ENCODE assay signal across 15 cellular contexts in the genomic region with DNA sequence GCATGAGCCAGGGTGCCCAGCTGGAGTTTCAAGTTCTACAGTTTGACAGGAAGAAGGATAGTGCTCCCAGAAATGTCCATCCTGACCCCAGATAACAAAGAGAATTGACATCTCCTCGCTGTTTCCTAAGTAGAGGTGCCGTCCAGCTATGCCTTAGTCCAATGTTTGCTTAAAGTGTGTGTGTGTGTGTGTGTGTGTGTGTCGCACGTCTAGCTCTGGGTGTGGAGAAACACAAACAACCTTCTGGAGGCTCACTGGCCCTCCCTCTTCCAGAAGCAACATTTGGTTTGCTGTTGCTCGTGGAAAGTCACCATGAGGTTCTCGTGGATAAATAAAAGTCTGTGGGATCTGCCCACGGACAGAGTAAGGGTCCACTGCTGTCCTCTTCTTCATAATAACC. TPM values are rescaled to one million over a fixed set of nuclear protein-coding genes. Genes with fewer than 3 reads are reported as not detected.
DNase-seq lines count a peak whose midpoint lies in the region; ATAC-seq and TF ChIP-seq lines count a peak whose summit lies in the region.
"Had no signal": no experiment of that assay in that cellular context is flagged by ENCODE, and none has a peak within 500 bp of the region (broad histone marks: within the 10 kb centered on the region; RNA-seq: fewer than 3 reads in every experiment).

No MANE protein-coding gene starts in this region.

- peak overlapping the region in 4 of 5 donors; percentile 59 to 75 (median 72) for H3K9ac ChIP-seq in subcutaneous abdominal adipose tissue (ENCODE audit: low read length in 5 of 5)

- no peak overlapping the region for H3K27ac Mint-ChIP-seq in endothelial cell (ENCODE audit: unreplicated experiment)
- H3K27ac Mint-ChIP-seq in natural killer cell = no peak overlapping the region
- H3K27ac Mint-ChIP-seq: activated CD4-positive, alpha-beta T cell treated with anti-CD3 and anti-CD28 coated beads, Interleukin-2, amount 10 ng/mL, durations not matched to agents 7 days and 5 days had no signal

- intact Hi-C loops in dorsolateral prefrontal cortex (cut with DNase I) = no loop called here
- intact Hi-C loops in lower lobe of right lung (cut with DNase I) = no loop called here
- intact Hi-C loops in natural killer cell (cut with micrococcal nuclease) = no loop called here

- H3K27ac ChIP-seq in dorsolateral prefrontal cortex (peak overlapping the region in 31 of 59 donors; percentile 9 to 84 (median 69)), lower lobe of right lung (peak overlapping the region; percentile 86), subcutaneous abdominal adipose tissue (ENCODE audit: low read depth, low read length) (peak overlapping the region; percentile 97)

- H3K4me3 Mint-ChIP-seq in endothelial cell (ENCODE audit: unreplicated experiment) = no peak overlapping the region
- no peak overlapping the region for H3K4me3 Mint-ChIP-seq in natural killer cell
- H3K4me3 Mint-ChIP-seq: activated CD4-positive, alpha-beta T cell treated with anti-CD3 and anti-CD28 coated beads, Interleukin-2, amount 10 ng/mL, durations not matched to agents 7 days and 5 days; brain; naive B cell had no signal

- H3K36me3 Mint-ChIP-seq in endothelial cell (ENCODE audit: low read depth, unreplicated experiment) (peaks cover 6% of the 10 kb centered on the region), natural killer cell (no peaks in the 10 kb centered on the region)
- H3K36me3 Mint-ChIP-seq: naive B cell had no signal

- H3K27me3 Mint-ChIP-seq in endothelial cell (ENCODE audit: unreplicated experiment) (peaks cover 2% of the 10 kb centered on the region), natural killer cell (ENCODE audit: low read depth in 2 of 2) (peaks cover 0 to 17% of the 10 kb centered on the region in 2 donors)
- H3K27me3 Mint-ChIP-seq: brain, naive B cell had no signal

- ATAC-seq in lower lobe of right lung = peak; percentile 13 to 39
- ATAC-seq in natural killer cell = no peak

- H3K9me3 ChIP-seq in lower lobe of right lung = no peaks in the 10 kb centered on the region
- H3K9me3 ChIP-seq in subcutaneous abdominal adipose tissue (ENCODE audit: control insufficient read depth in 5 of 5, low read length in 5 of 5) = peaks cover 0 to 2% (median 0%) of the 10 kb centered on the region in 5 donors
- H3K9me3 ChIP-seq in HAP-1 = no peaks in the 10 kb centered on the region
- H3K9me3 ChIP-seq: BE2C had no signal

- H3K4me1 ChIP-seq in lower lobe of right lung (peaks cover 78% of the 10 kb centered on the region), subcutaneous abdominal adipose tissue (ENCODE audit: control insufficient read depth in 5 of 5, insufficient read depth in 5 of 5, low read length in 5 of 5) (peaks cover 4 to 60% (median 47%) of the 10 kb centered on the region in 5 donors), HAP-1 (no peaks in the 10 kb centered on the region)
- H3K4me1 ChIP-seq: BE2C had no signal

- no peaks in the 10 kb centered on the region for H3K4me1 Mint-ChIP-seq in endothelial cell (ENCODE audit: unreplicated experiment)
- peaks cover 2 to 5% of the 10 kb centered on the region in 2 donors for H3K4me1 Mint-ChIP-seq in natural killer cell
- H3K4me1 Mint-ChIP-seq: brain had no signal

- H3K4me3 ChIP-seq in dorsolateral prefrontal cortex = peak overlapping the region in 6 of 59 donors; percentile 15 to 29 (median 25)
- H3K4me3 ChIP-seq in lower lobe of right lung = peak overlapping the region; percentile 37
- peak overlapping the region; percentile 48 to 68 (median 56) for H3K4me3 ChIP-seq in subcutaneous abdominal adipose tissue (ENCODE audit: low read depth in 1 of 5, low read length in 5 of 5)
- H3K4me3 ChIP-seq in HAP-1 = no peak overlapping the region

- H3K9me3 Mint-ChIP-seq in endothelial cell (ENCODE audit: unreplicated experiment) (peaks cover 7% of the 10 kb centered on the region), natural killer cell (no peaks in the 10 kb centered on the region)

- H3K36me3 ChIP-seq in lower lobe of right lung = no peaks in the 10 kb centered on the region
- no peaks in the 10 kb centered on the region for H3K36me3 ChIP-seq in subcutaneous abdominal adipose tissue (ENCODE audit: control insufficient read depth in 5 of 5, insufficient read depth in 5 of 5, low read length in 5 of 5)
- H3K36me3 ChIP-seq in HAP-1 (replicated peaks) = no peaks in the 10 kb centered on the region
- H3K36me3 ChIP-seq: BE2C had no signal

- TF ChIP-seq CTCF in dorsolateral prefrontal cortex (IDR thresholded peaks at IDR 0.05 in 54 of 56, conservative IDR thresholded peaks at IDR 0.05 in 2 of 56; ENCODE audit: low read depth in 1 of 56, partially characterized antibody in 56 of 56) = no peak
- no peak for TF ChIP-seq CTCF in lower lobe of right lung (IDR thresholded peaks at IDR 0.05)
- no peak for TF ChIP-seq CTCF in endothelial cell (IDR thresholded peaks at IDR 0.05; ENCODE audit: unreplicated experiment)
- TF ChIP-seq CTCF in natural killer cell (IDR thresholded peaks at IDR 0.05) = no peak

- DNase-seq in NCI-H2196 (lab: John Stamatoyannopoulos, UW; ENCODE audit: unreplicated experiment) (peak; percentile 56), dorsolateral prefrontal cortex (no peak), lower lobe of right lung (no peak), endothelial cell (ENCODE audit: low spot score) (no peak), HAP-1 (ENCODE audit: low spot score in 2 of 2) (no peak), natural killer cell (no peak)
- DNase-seq in activated CD4-positive, alpha-beta T cell treated with anti-CD3 and anti-CD28 coated beads for 4 hours = no peak
- DNase-seq: activated CD4-positive, alpha-beta T cell treated with anti-CD3 and anti-CD28 coated beads, Interleukin-2, amount 10 ng/mL, durations not matched to agents 7 days and 5 days; BE2C; DND-41; naive B cell; NCI-H226 had no signal

- peaks cover 0 to 12% (median 0%) of the 10 kb centered on the region in 45 donors for H3K27me3 ChIP-seq in dorsolateral prefrontal cortex
- no peaks in the 10 kb centered on the region for H3K27me3 ChIP-seq in lower lobe of right lung (ENCODE audit: low read depth)
- H3K27me3 ChIP-seq in subcutaneous abdominal adipose tissue (ENCODE audit: control insufficient read depth in 5 of 5, insufficient read depth in 4 of 5, low read length in 5 of 5) = no peaks in the 10 kb centered on the region
- H3K27me3 ChIP-seq in HAP-1 (ENCODE audit: low read depth) = no peaks in the 10 kb centered on the region
- H3K27me3 ChIP-seq: BE2C had no signal

- in situ Hi-C loops in HAP-1 (cut with MboI; ENCODE audit: low sequenced_read_pairs) = no loop called here

RNA-seq across cellular contexts. Expression of a gene that starts 22.1 kb away (rescaled TPM):
- total RNA-seq in dorsolateral prefrontal cortex (10 to 100 TPM in 115 of 120 experiments, 1 to 10 TPM in 5; 9.4 to 40.9 (median 15.8) TPM), lower lobe of right lung (518 TPM), endothelial cell (ENCODE audit: unreplicated experiment) (8.6 TPM), natural killer cell (not detected)
- total RNA-seq: activated CD4-positive, alpha-beta T cell treated with anti-CD3 and anti-CD28 coated beads, Interleukin-2, amount 10 ng/mL, durations not matched to agents 7 days and 5 days; T-helper 1 cell treated with Interleukin-12 subunit alpha and Interleukin-12 subunit beta and Interleukin-4 antibody, amounts not matched to agents 30 ng/mL and 1 ng/mL, for 36 hours had no signal

Comparison
In these comparisons a context has a peak if more than half of its experiments do, and no peak if none do; other contexts are left out.
1. ATAC-seq: peak in lower lobe of right lung (2 of 2); none in natural killer cell (0 of 3).
2. RNA of a gene that starts 22.1 kb away (total RNA-seq): 518 TPM in lower lobe of right lung (single experiment); 9.4 to 40.9 TPM in dorsolateral prefrontal cortex, 8.6 TPM in endothelial cell (single experiment) and not detected in natural killer cell; every median in the first group is over 10 times any median in the second.
3. Peak in every context shown above with its lines, with median percentiles within 50 percentile points of each other: H3K27ac ChIP-seq.